2 cellular contexts compared by ENCODE assay signal in the genomic region with DNA sequence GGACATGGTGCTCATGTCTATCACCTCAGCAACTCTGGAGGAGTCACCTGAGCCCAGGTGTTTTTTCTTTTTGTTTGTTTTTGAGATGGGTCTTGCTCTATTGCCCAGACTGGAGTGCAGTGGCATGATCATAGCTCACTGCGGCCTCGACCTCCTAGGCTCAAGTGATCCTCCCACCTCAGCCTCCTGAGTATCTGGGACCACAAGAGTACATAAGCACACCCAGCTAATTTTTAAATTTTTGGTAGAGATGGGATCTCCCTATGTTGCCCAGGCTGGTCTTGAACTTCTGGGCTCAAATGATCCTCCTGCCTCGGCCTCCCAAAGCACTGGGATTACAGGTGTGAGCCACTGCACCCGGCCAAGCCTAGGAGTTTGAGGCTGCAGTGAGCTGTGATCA.
TF ChIP-seq lines count a peak whose summit lies in the region.

No MANE protein-coding gene starts in this region.

TF ChIP-seq in WTC11, 78 proteins besides CTCF, POLR2A, EP300 and RAD21:
- TF ChIP-seq ZNF121 (CRISPR knock-in tag; IDR thresholded peaks at IDR 0.05), result 0 out of 2 replicates have a peak, but pooled peaks have one; percentile 17

TF ChIP-seq in K562, 482 proteins besides CTCF, POLR2A, EP300 and RAD21:
- TF ChIP-seq ZNF121 (CRISPR knock-in tag; conservative IDR thresholded peaks at IDR 0.05), result peak; percentile 59
TF ChIP-seq in K562: peak in this region for 1; not testable (repeated sequence) for 481.
